ENCODE assay signal across 1 cellular context in genomic region chr18:22224339-22224738, GRCh38.
TF ChIP-seq lines count a peak whose summit lies in the region.

No MANE protein-coding gene starts in this region.

TF ChIP-seq in HepG2, 621 proteins besides CTCF, POLR2A, EP300 and RAD21:
- no peak for TF ChIP-seq ZBTB39 (CRISPR knock-in tag; IDR thresholded peaks at IDR 0.05)
- no peak for TF ChIP-seq GZF1 (CRISPR knock-in tag; IDR thresholded peaks at IDR 0.05)
- TF ChIP-seq ZBTB3 (CRISPR knock-in tag; IDR thresholded peaks at IDR 0.05; ENCODE audit: borderline replicate concordance, low read depth) = no peak
- no peak for TF ChIP-seq IKZF4 (CRISPR knock-in tag; IDR thresholded peaks at IDR 0.05; ENCODE audit: borderline replicate concordance, low read depth, not compliant biosample characterization)
- peak; percentile 79 to 81 for TF ChIP-seq MAFK (conservative IDR thresholded peaks at IDR 0.05 in 1 of 2, IDR thresholded peaks at IDR 0.05 in 1 of 2; ENCODE audit: low read length in 2 of 2)
- TF ChIP-seq MAFF (IDR thresholded peaks at IDR 0.05; ENCODE audit: low read depth, low read length) = peak; percentile 75
- no peak for TF ChIP-seq ZNF724P (CRISPR knock-in tag; IDR thresholded peaks at IDR 0.05; ENCODE audit: borderline replicate concordance)
- no peak for TF ChIP-seq ZNF687 (CRISPR knock-in tag; IDR thresholded peaks at IDR 0.05)
- no peak for TF ChIP-seq ZNF883 (CRISPR knock-in tag; IDR thresholded peaks at IDR 0.05; ENCODE audit: not compliant biosample characterization)
- TF ChIP-seq ZNF737 (CRISPR knock-in tag; IDR thresholded peaks at IDR 0.05; ENCODE audit: borderline replicate concordance) = no peak
- no peak for TF ChIP-seq USF2 (IDR thresholded peaks at IDR 0.05; ENCODE audit: low read depth, low read length)
- TF ChIP-seq USF2 (CRISPR knock-in tag; IDR thresholded peaks at IDR 0.05; ENCODE audit: borderline replicate concordance) = no peak
- TF ChIP-seq ZSCAN22 (CRISPR knock-in tag; IDR thresholded peaks at IDR 0.05) = no peak
